17 cellular contexts compared by ENCODE assay signal in genomic region chr10:130013938-130014733, GRCh38. TPM values are rescaled to one million over a fixed set of nuclear protein-coding genes. Genes with fewer than 3 reads are reported as not detected.
DNase-seq lines count a peak whose midpoint lies in the region; ATAC-seq and TF ChIP-seq lines count a peak whose summit lies in the region.
"Had no signal": no experiment of that assay in that cellular context is flagged by ENCODE, and none has a peak within 500 bp of the region (broad histone marks: within the 10 kb centered on the region; RNA-seq: fewer than 3 reads in every experiment).

No MANE protein-coding gene starts in this region.

- H3K27ac ChIP-seq in coronary artery, result no peak overlapping the region
- H3K27ac ChIP-seq in neuronal stem cell (replicated peaks; ENCODE audit: low read length), result no peak overlapping the region
- H3K27ac ChIP-seq: 22Rv1 had no signal

- H3K36me3 Mint-ChIP-seq in T-helper 2 cell treated with Interferon-gamma antibody and Interleukin-4, amounts not matched to agents 5 μg/mL and 100 μg/mL, for 36 hours (ENCODE audit: low read depth), result no peaks in the 10 kb centered on the region
- H3K36me3 Mint-ChIP-seq: CD14-positive monocyte had no signal

- no peaks in the 10 kb centered on the region for H3K79me1 ChIP-seq in neuronal stem cell (ENCODE audit: low read depth, low read length)

- H3K4me3 Mint-ChIP-seq in T-helper 2 cell treated with Interferon-gamma antibody and Interleukin-4, amounts not matched to agents 5 μg/mL and 100 μg/mL, for 36 hours, result no peak overlapping the region
- H3K4me3 Mint-ChIP-seq: CD14-positive monocyte had no signal

- no peak overlapping the region for H2BK120ac ChIP-seq in neuronal stem cell (ENCODE audit: low read depth, low read length)

- no CpG with 5 or more reads among the region's 28 CpGs for WGBS in neuronal stem cell (ENCODE audit: extremely low coverage in 2 of 2, insufficient read length in 2 of 2, insufficient replicate concordance in 1 of 2), 2 donors

- no peak overlapping the region for H3K23ac ChIP-seq in neuronal stem cell (ENCODE audit: low read depth, low read length, poor library complexity)

- H3K4ac ChIP-seq in neuronal stem cell (ENCODE audit: low read length), result no peak overlapping the region

- H3K4me1 ChIP-seq in neuronal stem cell (ENCODE audit: control insufficient read depth in 2 of 2, insufficient read depth in 1 of 2, low read depth in 1 of 2, low read length in 2 of 2), result peaks cover 0 to 3% of the 10 kb centered on the region in 2 donors
- H3K4me1 ChIP-seq: Caco-2 had no signal

- H3K4me2 ChIP-seq in neuronal stem cell (ENCODE audit: insufficient read depth, low read length, poor library complexity, severe bottlenecking), result no peak overlapping the region

- no peaks in the 10 kb centered on the region for H3K9me3 ChIP-seq in neuronal stem cell (replicated peaks in 1 of 2; ENCODE audit: control insufficient read depth in 2 of 2, insufficient read depth in 1 of 2, low read depth in 1 of 2, low read length in 2 of 2)
- H3K9me3 ChIP-seq: Caco-2 had no signal

- H2AFZ ChIP-seq in neuronal stem cell (ENCODE audit: low read length), result peak overlapping the region; percentile 72

- H3K14ac ChIP-seq in neuronal stem cell (ENCODE audit: low read length), result no peak overlapping the region

- no peak overlapping the region for H3K27ac Mint-ChIP-seq in T-helper 2 cell treated with Interferon-gamma antibody and Interleukin-4, amounts not matched to agents 5 μg/mL and 100 μg/mL, for 36 hours
- H3K27ac Mint-ChIP-seq: CD14-positive monocyte had no signal

- no peak for ATAC-seq in HG02642 (IDR thresholded peaks at IDR 0.05; ENCODE audit: poor library complexity, unreplicated experiment)
- ATAC-seq in GM19328 (IDR thresholded peaks at IDR 0.05; ENCODE audit: unreplicated experiment), result no peak

- no peak overlapping the region for H2BK12ac ChIP-seq in neuronal stem cell (ENCODE audit: low read length)

- H3K18ac ChIP-seq in neuronal stem cell (ENCODE audit: low read length), result peak overlapping the region; percentile 53

- H3K36me3 ChIP-seq in neuronal stem cell (replicated peaks in 1 of 2; ENCODE audit: control insufficient read depth in 2 of 2, insufficient read depth in 2 of 2, low read length in 2 of 2), result no peaks in the 10 kb centered on the region

- DNase-seq in T-helper 2 cell treated with Interferon-gamma antibody and Interleukin-4, amounts not matched to agents 5 μg/mL and 100 μg/mL, for 36 hours (ENCODE audit: low spot score), result peak; percentile 1
- no peak for DNase-seq in T-helper 2 cell
- DNase-seq in coronary artery (ENCODE audit: low spot score), result peak; percentile 63
- DNase-seq in neuronal stem cell (ENCODE audit: low spot score), result no peak
- DNase-seq in COLO829 (ENCODE audit: low spot score), result no peak
- no peak for DNase-seq in NCI-H524 (lab: John Stamatoyannopoulos, UW)
- DNase-seq: KBM-7, NCI-H1092 treated with DMSO at 0.1 percent for 48 hours, NCI-H187, NCI-H2171, NCI-H510A, SIG-M5 had no signal

- H4K91ac ChIP-seq in neuronal stem cell (ENCODE audit: low read depth, low read length, poor library complexity), result no peak overlapping the region

- no peaks in the 10 kb centered on the region for H3K27me3 Mint-ChIP-seq in T-helper 2 cell treated with Interferon-gamma antibody and Interleukin-4, amounts not matched to agents 5 μg/mL and 100 μg/mL, for 36 hours (ENCODE audit: low read depth)

- no peak for TF ChIP-seq CTCF in coronary artery (IDR thresholded peaks at IDR 0.05)

- H3K4me1 Mint-ChIP-seq in T-helper 2 cell treated with Interferon-gamma antibody and Interleukin-4, amounts not matched to agents 5 μg/mL and 100 μg/mL, for 36 hours (ENCODE audit: low read depth), result peaks cover 5% of the 10 kb centered on the region
- H3K4me1 Mint-ChIP-seq: CD14-positive monocyte had no signal

- no peak overlapping the region for H3K9ac ChIP-seq in neuronal stem cell (ENCODE audit: low read depth, low read length, poor library complexity)

- no peaks in the 10 kb centered on the region for H3K9me3 Mint-ChIP-seq in T-helper 2 cell treated with Interferon-gamma antibody and Interleukin-4, amounts not matched to agents 5 μg/mL and 100 μg/mL, for 36 hours

- H2AK5ac ChIP-seq in neuronal stem cell (ENCODE audit: low read depth, low read length), result no peak overlapping the region

- H2BK5ac ChIP-seq in neuronal stem cell (ENCODE audit: low read length), result no peak overlapping the region

- H4K8ac ChIP-seq in neuronal stem cell (ENCODE audit: low read depth, low read length), result no peak overlapping the region

- no peak overlapping the region for H2BK15ac ChIP-seq in neuronal stem cell (ENCODE audit: low read length)

- no peaks in the 10 kb centered on the region for H3K27me3 ChIP-seq in neuronal stem cell (ENCODE audit: control insufficient read depth in 3 of 3, insufficient read depth in 3 of 3, low read depth in 1 of 3, low read length in 3 of 3)

- H3K4me3 ChIP-seq in coronary artery (no peak overlapping the region), neuronal stem cell (ENCODE audit: low read length in 2 of 2) (no peak overlapping the region)

RNA-seq across cellular contexts. Expression of gene EBF3, which starts 50.1 kb away (rescaled TPM):
- 3.3 TPM for polyA plus RNA-seq in neuronal stem cell (2013, experiment 1 of 2)
- polyA plus RNA-seq in neuronal stem cell (2013, experiment 2 of 2), result 3.1 TPM
- polyA plus RNA-seq: CD14-positive monocyte had no signal

Comparison
In these comparisons a context has a peak if more than half of its experiments do, and no peak if none do; other contexts are left out.
1. DNase-seq: peak in T-helper 2 cell treated with Interferon-gamma antibody and Interleukin-4, amounts not matched to agents 5 μg/mL and 100 μg/mL, for 36 hours (single experiment) and coronary artery (single experiment); none in T-helper 2 cell (0 of 5), neuronal stem cell (single experiment), COLO829 (single experiment) and NCI-H524 (0 of 2).